Comparison of ENCODE assay signal across 1 cellular context in genomic region chr12:16449459-16449858, GRCh38.
TF ChIP-seq lines count a peak whose summit lies in the region.

No MANE protein-coding gene starts in this region.

TF ChIP-seq in HCT116, 20 proteins besides CTCF, POLR2A, EP300 and RAD21:
- TF ChIP-seq, protein P1, sequence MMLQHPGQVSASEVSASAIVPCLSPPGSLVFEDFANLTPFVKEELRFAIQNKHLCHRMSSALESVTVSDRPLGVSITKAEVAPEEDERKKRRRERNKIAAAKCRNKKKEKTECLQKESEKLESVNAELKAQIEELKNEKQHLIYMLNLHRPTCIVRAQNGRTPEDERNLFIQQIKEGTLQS (IDR thresholded peaks at IDR 0.05): no peak
- TF ChIP-seq JUND (IDR thresholded peaks at IDR 0.05) (no peak), EZH2phosphoT487 (IDR thresholded peaks at IDR 0.05; ENCODE audit: borderline replicate concordance) (no peak), CBX3 (IDR thresholded peaks at IDR 0.05; ENCODE audit: low read depth) (no peak), EGR1 (IDR thresholded peaks at IDR 0.05; ENCODE audit: low read depth) (no peak), ELF1 (IDR thresholded peaks at IDR 0.05; ENCODE audit: borderline replicate concordance, low read depth) (no peak), SP1 (IDR thresholded peaks at IDR 0.05; ENCODE audit: low read depth) (no peak), TCF7L2 (IDR thresholded peaks at IDR 0.05; ENCODE audit: borderline replicate concordance, extremely low read depth, insufficient read depth, insufficient read length) (no peak), FOSL1 (IDR thresholded peaks at IDR 0.05; ENCODE audit: low read depth) (no peak), POLR2AphosphoS5 (IDR thresholded peaks at IDR 0.05; ENCODE audit: low read depth, low read length) (no peak), YY1 (IDR thresholded peaks at IDR 0.05; ENCODE audit: extremely low read depth, insufficient replicate concordance, low read depth, low read length) (no peak), ZFX (IDR thresholded peaks at IDR 0.05) (no peak)
- TF ChIP-seq, protein P2, sequence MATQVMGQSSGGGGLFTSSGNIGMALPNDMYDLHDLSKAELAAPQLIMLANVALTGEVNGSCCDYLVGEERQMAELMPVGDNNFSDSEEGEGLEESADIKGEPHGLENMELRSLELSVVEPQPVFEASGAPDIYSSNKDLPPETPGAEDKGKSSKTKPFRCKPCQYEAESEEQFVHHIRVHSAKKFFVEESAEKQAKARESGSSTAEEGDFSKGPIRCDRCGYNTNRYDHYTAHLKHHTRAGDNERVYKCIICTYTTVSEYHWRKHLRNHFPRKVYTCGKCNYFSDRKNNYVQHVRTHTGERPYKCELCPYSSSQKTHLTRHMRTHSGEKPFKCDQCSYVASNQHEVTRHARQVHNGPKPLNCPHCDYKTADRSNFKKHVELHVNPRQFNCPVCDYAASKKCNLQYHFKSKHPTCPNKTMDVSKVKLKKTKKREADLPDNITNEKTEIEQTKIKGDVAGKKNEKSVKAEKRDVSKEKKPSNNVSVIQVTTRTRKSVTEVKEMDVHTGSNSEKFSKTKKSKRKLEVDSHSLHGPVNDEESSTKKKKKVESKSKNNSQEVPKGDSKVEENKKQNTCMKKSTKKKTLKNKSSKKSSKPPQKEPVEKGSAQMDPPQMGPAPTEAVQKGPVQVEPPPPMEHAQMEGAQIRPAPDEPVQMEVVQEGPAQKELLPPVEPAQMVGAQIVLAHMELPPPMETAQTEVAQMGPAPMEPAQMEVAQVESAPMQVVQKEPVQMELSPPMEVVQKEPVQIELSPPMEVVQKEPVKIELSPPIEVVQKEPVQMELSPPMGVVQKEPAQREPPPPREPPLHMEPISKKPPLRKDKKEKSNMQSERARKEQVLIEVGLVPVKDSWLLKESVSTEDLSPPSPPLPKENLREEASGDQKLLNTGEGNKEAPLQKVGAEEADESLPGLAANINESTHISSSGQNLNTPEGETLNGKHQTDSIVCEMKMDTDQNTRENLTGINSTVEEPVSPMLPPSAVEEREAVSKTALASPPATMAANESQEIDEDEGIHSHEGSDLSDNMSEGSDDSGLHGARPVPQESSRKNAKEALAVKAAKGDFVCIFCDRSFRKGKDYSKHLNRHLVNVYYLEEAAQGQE (IDR thresholded peaks at IDR 0.05; ENCODE audit: low read depth): no peak
